ENCODE assay signal across 1 cellular context in the genomic region with DNA sequence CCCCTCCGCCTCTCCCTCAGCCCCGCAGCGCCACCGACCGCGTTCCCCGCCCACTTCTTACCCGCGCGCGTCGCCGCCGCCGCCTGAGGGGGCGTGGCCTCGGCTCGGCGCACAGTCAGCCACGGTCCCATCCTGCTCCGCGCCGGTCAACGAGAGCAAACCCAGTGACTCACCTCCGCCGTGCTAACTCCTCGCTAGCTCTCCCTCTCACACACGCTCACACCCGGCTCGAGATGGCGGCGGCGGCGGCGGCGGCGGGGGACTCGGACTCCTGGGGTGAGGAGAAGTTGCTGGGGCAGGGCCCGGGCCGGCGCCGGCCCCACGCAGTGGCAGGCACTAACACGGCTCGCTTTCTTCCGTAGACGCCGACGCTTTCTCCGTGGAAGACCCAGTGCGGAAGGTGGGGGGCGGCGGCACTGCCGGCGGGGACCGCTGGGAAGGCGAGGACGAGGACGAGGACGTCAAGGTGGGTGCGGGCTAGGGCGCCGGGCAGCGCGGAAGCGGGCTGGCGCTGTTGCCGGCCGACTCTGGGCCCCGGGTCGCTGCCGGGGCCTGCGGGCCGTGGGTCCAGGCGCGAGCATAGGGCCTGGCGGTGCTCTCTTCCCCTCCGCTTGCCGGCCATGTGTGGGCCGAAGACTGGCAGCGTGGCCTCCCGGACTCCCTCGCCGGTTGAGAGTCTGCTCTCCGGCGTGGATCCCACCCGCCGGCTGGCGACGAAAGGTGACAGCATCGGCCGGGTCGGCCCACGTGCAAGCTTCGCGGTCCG.
TF ChIP-seq lines count a peak whose summit lies in the region.

A gene with protein sequence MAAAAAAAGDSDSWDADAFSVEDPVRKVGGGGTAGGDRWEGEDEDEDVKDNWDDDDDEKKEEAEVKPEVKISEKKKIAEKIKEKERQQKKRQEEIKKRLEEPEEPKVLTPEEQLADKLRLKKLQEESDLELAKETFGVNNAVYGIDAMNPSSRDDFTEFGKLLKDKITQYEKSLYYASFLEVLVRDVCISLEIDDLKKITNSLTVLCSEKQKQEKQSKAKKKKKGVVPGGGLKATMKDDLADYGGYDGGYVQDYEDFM (plus strand): TSS at position 186 of the 766 bp plus-strand sequence. CDS start 48 bp downstream, at position 234.

TF ChIP-seq in HepG2, 621 proteins besides CTCF, POLR2A, EP300 and RAD21 (continued from another document and continues in another):
- TF ChIP-seq, protein P1, sequence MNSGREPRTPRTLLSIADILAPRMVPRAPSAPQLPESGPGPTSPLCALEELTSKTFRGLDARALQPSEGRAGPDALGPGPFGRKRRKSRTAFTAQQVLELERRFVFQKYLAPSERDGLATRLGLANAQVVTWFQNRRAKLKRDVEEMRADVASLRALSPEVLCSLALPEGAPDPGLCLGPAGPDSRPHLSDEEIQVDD (CRISPR knock-in tag; IDR thresholded peaks at IDR 0.05; ENCODE audit: borderline replicate concordance), result peak; percentile 52; the same call in 1 of the 2 replicates
- TF ChIP-seq, protein P2, sequence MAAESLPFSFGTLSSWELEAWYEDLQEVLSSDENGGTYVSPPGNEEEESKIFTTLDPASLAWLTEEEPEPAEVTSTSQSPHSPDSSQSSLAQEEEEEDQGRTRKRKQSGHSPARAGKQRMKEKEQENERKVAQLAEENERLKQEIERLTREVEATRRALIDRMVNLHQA (CRISPR knock-in tag; IDR thresholded peaks at IDR 0.05), result no peak
- TF ChIP-seq PAWR (CRISPR knock-in tag; IDR thresholded peaks at IDR 0.05; ENCODE audit: borderline replicate concordance) (no peak), ZNF143 (CRISPR knock-in tag; IDR thresholded peaks at IDR 0.05) (peak; percentile 81), ZFY (CRISPR knock-in tag; IDR thresholded peaks at IDR 0.05) (peak; percentile 84), ZNF598 (CRISPR knock-in tag; IDR thresholded peaks at IDR 0.05; ENCODE audit: borderline replicate concordance) (0 out of 2 replicates have a peak, but pooled peaks have one; percentile 19), ZNF619 (CRISPR knock-in tag; IDR thresholded peaks at IDR 0.05) (peak; percentile 91), ZNF83 (CRISPR knock-in tag; IDR thresholded peaks at IDR 0.05; ENCODE audit: borderline replicate concordance) (0 out of 2 replicates have a peak, but pooled peaks have one; percentile 48), ZNF567 (CRISPR knock-in tag; IDR thresholded peaks at IDR 0.05; ENCODE audit: borderline replicate concordance) (peak; percentile 90; the same call in 1 of the 2 replicates), ZNF678 (CRISPR knock-in tag; IDR thresholded peaks at IDR 0.05) (peak; percentile 82; the same call in 1 of the 2 replicates), ZNF451 (CRISPR knock-in tag; IDR thresholded peaks at IDR 0.05) (no peak), ZNF883 (CRISPR knock-in tag; IDR thresholded peaks at IDR 0.05; ENCODE audit: not compliant biosample characterization) (peak; percentile 11), FOXC1 (CRISPR knock-in tag; IDR thresholded peaks at IDR 0.05; ENCODE audit: borderline replicate concordance) (peak; percentile 36; the same call in 1 of the 2 replicates), EEA1 (CRISPR knock-in tag; IDR thresholded peaks at IDR 0.05; ENCODE audit: borderline replicate concordance) (peak; percentile 89; the same call in 1 of the 2 replicates), ZBTB42 (CRISPR knock-in tag; IDR thresholded peaks at IDR 0.05) (no peak), FOXO1 (CRISPR knock-in tag; IDR thresholded peaks at IDR 0.05) (peak; percentile 18; the same call in 1 of the 2 replicates), ZC3H13 (CRISPR knock-in tag; IDR thresholded peaks at IDR 0.05) (no peak; the same call in 1 of the 2 replicates), THYN1 (CRISPR knock-in tag; IDR thresholded peaks at IDR 0.05; ENCODE audit: borderline replicate concordance, low read depth) (no peak), POGZ (CRISPR knock-in tag; IDR thresholded peaks at IDR 0.05) (peak; percentile 50), FOXA3 (CRISPR knock-in tag; IDR thresholded peaks at IDR 0.05) (peak; percentile 24; the same call in 1 of the 2 replicates), ZNF205 (CRISPR knock-in tag; IDR thresholded peaks at IDR 0.05) (0 out of 2 replicates have a peak, but pooled peaks have one; percentile 16), SRF (IDR thresholded peaks at IDR 0.05; ENCODE audit: low read depth, low read length) (no peak), BRD4 (CRISPR knock-in tag; IDR thresholded peaks at IDR 0.05) (peak; percentile 57; the same call in 1 of the 2 replicates), IKZF4 (CRISPR knock-in tag; IDR thresholded peaks at IDR 0.05; ENCODE audit: borderline replicate concordance, low read depth, not compliant biosample characterization) (no peak), KLF11 (CRISPR knock-in tag; IDR thresholded peaks at IDR 0.05) (no peak), ZNF24 (IDR thresholded peaks at IDR 0.05) (no peak), JUND (CRISPR knock-in tag; IDR thresholded peaks at IDR 0.05) (peak; percentile 86), MXI1 (IDR thresholded peaks at IDR 0.05; ENCODE audit: borderline replicate concordance, low read depth, low read length) (peak; percentile 80; the same call in 2 of the 3 replicates)
- TF ChIP-seq, protein P3, sequence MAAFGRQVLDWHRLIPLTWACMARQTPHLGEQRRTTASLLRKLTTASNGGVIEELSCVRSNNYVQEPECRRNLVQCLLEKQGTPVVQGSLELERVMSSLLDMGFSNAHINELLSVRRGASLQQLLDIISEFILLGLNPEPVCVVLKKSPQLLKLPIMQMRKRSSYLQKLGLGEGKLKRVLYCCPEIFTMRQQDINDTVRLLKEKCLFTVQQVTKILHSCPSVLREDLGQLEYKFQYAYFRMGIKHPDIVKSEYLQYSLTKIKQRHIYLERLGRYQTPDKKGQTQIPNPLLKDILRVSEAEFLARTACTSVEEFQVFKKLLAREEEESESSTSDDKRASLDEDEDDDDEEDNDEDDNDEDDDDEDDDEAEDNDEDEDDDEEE (CRISPR knock-in tag; IDR thresholded peaks at IDR 0.05), result no peak
- TF ChIP-seq, protein P4, sequence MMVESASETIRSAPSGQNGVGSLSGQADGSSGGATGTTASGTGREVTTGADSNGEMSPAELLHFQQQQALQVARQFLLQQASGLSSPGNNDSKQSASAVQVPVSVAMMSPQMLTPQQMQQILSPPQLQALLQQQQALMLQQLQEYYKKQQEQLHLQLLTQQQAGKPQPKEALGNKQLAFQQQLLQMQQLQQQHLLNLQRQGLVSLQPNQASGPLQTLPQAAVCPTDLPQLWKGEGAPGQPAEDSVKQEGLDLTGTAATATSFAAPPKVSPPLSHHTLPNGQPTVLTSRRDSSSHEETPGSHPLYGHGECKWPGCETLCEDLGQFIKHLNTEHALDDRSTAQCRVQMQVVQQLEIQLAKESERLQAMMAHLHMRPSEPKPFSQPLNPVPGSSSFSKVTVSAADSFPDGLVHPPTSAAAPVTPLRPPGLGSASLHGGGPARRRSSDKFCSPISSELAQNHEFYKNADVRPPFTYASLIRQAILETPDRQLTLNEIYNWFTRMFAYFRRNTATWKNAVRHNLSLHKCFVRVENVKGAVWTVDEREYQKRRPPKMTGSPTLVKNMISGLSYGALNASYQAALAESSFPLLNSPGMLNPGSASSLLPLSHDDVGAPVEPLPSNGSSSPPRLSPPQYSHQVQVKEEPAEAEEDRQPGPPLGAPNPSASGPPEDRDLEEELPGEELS (CRISPR knock-in tag; IDR thresholded peaks at IDR 0.05), result peak; percentile 28; the same call in 1 of the 2 replicates
- TF ChIP-seq, protein P5, sequence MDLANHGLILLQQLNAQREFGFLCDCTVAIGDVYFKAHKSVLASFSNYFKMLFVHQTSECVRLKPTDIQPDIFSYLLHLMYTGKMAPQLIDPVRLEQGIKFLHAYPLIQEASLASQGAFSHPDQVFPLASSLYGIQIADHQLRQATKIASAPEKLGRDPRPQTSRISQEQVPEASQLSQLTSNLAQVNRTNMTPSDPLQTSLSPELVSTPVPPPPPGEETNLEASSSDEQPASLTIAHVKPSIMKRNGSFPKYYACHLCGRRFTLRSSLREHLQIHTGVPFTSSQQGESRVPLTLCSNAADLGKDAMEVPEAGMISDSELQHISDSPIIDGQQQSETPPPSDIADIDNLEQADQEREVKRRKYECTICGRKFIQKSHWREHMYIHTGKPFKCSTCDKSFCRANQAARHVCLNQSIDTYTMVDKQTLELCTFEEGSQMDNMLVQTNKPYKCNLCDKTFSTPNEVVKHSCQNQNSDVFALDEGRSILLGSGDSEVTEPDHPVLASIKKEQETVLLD (CRISPR knock-in tag; IDR thresholded peaks at IDR 0.05; ENCODE audit: low read depth), result peak; percentile 28; the same call in 1 of the 2 replicates
- TF ChIP-seq, protein P6, sequence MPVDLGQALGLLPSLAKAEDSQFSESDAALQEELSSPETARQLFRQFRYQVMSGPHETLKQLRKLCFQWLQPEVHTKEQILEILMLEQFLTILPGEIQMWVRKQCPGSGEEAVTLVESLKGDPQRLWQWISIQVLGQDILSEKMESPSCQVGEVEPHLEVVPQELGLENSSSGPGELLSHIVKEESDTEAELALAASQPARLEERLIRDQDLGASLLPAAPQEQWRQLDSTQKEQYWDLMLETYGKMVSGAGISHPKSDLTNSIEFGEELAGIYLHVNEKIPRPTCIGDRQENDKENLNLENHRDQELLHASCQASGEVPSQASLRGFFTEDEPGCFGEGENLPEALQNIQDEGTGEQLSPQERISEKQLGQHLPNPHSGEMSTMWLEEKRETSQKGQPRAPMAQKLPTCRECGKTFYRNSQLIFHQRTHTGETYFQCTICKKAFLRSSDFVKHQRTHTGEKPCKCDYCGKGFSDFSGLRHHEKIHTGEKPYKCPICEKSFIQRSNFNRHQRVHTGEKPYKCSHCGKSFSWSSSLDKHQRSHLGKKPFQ (CRISPR knock-in tag; IDR thresholded peaks at IDR 0.05; ENCODE audit: insufficient replicate concordance), result peak; percentile 72
- TF ChIP-seq, protein P7, sequence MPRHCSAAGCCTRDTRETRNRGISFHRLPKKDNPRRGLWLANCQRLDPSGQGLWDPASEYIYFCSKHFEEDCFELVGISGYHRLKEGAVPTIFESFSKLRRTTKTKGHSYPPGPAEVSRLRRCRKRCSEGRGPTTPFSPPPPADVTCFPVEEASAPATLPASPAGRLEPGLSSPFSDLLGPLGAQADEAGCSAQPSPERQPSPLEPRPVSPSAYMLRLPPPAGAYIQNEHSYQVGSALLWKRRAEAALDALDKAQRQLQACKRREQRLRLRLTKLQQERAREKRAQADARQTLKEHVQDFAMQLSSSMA (CRISPR knock-in tag; IDR thresholded peaks at IDR 0.05), result no peak; the same call in 1 of the 2 replicates
- TF ChIP-seq, protein P8, sequence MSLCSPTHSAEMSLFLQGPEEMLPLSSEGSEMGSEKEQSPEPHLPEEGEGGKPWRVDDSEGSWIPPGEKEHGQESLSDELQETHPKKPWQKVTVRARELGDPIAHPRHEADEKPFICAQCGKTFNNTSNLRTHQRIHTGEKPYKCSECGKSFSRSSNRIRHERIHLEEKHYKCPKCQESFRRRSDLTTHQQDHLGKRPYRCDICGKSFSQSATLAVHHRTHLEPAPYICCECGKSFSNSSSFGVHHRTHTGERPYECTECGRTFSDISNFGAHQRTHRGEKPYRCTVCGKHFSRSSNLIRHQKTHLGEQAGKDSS (CRISPR knock-in tag; IDR thresholded peaks at IDR 0.05; ENCODE audit: borderline replicate concordance, low read depth), result peak; percentile 25; the same call in 1 of the 2 replicates
- TF ChIP-seq, protein P9, sequence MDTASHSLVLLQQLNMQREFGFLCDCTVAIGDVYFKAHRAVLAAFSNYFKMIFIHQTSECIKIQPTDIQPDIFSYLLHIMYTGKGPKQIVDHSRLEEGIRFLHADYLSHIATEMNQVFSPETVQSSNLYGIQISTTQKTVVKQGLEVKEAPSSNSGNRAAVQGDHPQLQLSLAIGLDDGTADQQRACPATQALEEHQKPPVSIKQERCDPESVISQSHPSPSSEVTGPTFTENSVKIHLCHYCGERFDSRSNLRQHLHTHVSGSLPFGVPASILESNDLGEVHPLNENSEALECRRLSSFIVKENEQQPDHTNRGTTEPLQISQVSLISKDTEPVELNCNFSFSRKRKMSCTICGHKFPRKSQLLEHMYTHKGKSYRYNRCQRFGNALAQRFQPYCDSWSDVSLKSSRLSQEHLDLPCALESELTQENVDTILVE (CRISPR knock-in tag; IDR thresholded peaks at IDR 0.05), result no peak
- TF ChIP-seq, protein P10, sequence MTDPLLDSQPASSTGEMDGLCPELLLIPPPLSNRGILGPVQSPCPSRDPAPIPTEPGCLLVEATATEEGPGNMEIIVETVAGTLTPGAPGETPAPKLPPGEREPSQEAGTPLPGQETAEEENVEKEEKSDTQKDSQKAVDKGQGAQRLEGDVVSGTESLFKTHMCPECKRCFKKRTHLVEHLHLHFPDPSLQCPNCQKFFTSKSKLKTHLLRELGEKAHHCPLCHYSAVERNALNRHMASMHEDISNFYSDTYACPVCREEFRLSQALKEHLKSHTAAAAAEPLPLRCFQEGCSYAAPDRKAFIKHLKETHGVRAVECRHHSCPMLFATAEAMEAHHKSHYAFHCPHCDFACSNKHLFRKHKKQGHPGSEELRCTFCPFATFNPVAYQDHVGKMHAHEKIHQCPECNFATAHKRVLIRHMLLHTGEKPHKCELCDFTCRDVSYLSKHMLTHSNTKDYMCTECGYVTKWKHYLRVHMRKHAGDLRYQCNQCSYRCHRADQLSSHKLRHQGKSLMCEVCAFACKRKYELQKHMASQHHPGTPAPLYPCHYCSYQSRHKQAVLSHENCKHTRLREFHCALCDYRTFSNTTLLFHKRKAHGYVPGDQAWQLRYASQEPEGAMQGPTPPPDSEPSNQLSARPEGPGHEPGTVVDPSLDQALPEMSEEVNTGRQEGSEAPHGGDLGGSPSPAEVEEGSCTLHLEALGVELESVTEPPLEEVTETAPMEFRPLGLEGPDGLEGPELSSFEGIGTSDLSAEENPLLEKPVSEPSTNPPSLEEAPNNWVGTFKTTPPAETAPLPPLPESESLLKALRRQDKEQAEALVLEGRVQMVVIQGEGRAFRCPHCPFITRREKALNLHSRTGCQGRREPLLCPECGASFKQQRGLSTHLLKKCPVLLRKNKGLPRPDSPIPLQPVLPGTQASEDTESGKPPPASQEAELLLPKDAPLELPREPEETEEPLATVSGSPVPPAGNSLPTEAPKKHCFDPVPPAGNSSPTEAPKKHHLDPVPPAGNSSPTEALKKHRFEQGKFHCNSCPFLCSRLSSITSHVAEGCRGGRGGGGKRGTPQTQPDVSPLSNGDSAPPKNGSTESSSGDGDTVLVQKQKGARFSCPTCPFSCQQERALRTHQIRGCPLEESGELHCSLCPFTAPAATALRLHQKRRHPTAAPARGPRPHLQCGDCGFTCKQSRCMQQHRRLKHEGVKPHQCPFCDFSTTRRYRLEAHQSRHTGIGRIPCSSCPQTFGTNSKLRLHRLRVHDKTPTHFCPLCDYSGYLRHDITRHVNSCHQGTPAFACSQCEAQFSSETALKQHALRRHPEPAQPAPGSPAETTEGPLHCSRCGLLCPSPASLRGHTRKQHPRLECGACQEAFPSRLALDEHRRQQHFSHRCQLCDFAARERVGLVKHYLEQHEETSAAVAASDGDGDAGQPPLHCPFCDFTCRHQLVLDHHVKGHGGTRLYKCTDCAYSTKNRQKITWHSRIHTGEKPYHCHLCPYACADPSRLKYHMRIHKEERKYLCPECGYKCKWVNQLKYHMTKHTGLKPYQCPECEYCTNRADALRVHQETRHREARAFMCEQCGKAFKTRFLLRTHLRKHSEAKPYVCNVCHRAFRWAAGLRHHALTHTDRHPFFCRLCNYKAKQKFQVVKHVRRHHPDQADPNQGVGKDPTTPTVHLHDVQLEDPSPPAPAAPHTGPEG (CRISPR knock-in tag; IDR thresholded peaks at IDR 0.05), result peak; percentile 74; the same call in 1 of the 2 replicates
